Comparison of ENCODE assay signal across 27 cellular contexts in the genomic region with DNA sequence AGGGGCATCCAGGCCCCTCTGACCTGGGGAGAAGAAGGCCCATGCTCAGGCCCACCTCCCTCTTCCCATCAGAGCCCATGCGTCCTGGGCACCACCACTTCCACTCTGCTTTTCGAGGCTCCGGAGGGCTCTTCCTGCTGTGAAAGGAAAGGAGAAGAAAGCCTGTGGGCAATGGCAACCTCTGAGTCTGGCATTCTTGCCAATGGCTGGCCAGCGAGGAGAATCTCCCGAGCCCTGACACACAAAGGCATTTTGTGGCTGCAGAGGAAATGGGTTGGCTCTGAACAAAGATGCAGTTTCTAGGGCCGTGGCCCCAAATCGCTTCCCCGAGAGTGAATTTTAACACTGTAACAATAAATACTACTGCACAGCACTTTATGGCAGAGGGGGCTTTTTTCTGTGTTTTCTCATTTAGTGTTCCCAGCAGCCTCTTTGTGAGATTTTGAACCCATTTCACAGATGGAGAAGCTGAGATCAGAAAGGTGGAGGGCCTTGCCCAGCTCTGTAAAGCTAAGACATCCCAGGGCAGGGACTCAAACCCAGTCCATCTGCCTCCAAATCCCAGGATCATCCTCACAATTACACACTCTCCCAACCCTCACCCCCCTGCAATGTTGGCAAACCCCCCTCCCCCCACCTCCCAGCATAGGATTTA. TPM values are rescaled to one million over a fixed set of nuclear protein-coding genes. Genes with fewer than 3 reads are reported as not detected.
"Had no signal": no experiment of that assay in that cellular context is flagged by ENCODE, and none has a peak within 500 bp of the region (broad histone marks: within the 10 kb centered on the region; RNA-seq: fewer than 3 reads in every experiment).

No MANE protein-coding gene starts in this region.

- H2AFZ ChIP-seq: neural progenitor cell had no signal

- FAIRE-seq: islet of Langerhans, kidney, pancreas, small intestine had no signal

- ATAC-seq: left lung; lower lobe of right lung; natural killer cell; right cardiac atrium; stimulated activated memory B cell treated with anti-CD40 and anti-IgM and Interleukin-4, amounts not matched to agents 10 μg/mL and 1 μg/mL and 100 μg/mL, for 72 hours; stimulated activated naive CD8-positive, alpha-beta T cell treated with anti-CD3 and anti-CD28 coated beads, Interleukin-15, amount 100 ng/mL, for 72 hours had no signal

- H3K36me3 ChIP-seq: neural progenitor cell, pancreas, prostate gland, sigmoid colon, tibial nerve, vagina had no signal

- H3K9me3 Mint-ChIP-seq: immature natural killer cell; natural killer cell; nephron progenitor cell; neural progenitor cell; stimulated activated memory B cell treated with anti-CD40 and anti-IgM and Interleukin-4, amounts not matched to agents 10 μg/mL and 1 μg/mL and 100 μg/mL, for 72 hours; stimulated activated naive CD8-positive, alpha-beta T cell treated with anti-CD3 and anti-CD28 coated beads, Interleukin-15, amount 100 ng/mL, for 72 hours; type B pancreatic cell had no signal

- H3K4me1 Mint-ChIP-seq: immature natural killer cell; natural killer cell; stimulated activated memory B cell treated with anti-CD40 and anti-IgM and Interleukin-4, amounts not matched to agents 10 μg/mL and 1 μg/mL and 100 μg/mL, for 72 hours; stimulated activated naive CD8-positive, alpha-beta T cell treated with anti-CD3 and anti-CD28 coated beads, Interleukin-15, amount 100 ng/mL, for 72 hours had no signal

- H3K4me3 Mint-ChIP-seq: immature natural killer cell; natural killer cell; nephron progenitor cell; neural progenitor cell; stimulated activated memory B cell treated with anti-CD40 and anti-IgM and Interleukin-4, amounts not matched to agents 10 μg/mL and 1 μg/mL and 100 μg/mL, for 72 hours; stimulated activated naive CD8-positive, alpha-beta T cell treated with anti-CD3 and anti-CD28 coated beads, Interleukin-15, amount 100 ng/mL, for 72 hours; type B pancreatic cell had no signal

- H3K36me3 Mint-ChIP-seq: immature natural killer cell; natural killer cell; neural progenitor cell; stimulated activated memory B cell treated with anti-CD40 and anti-IgM and Interleukin-4, amounts not matched to agents 10 μg/mL and 1 μg/mL and 100 μg/mL, for 72 hours; type B pancreatic cell had no signal

- H3K4me1 ChIP-seq: left lung, lower lobe of right lung, sigmoid colon, tibial nerve, vagina had no signal

- H3K9ac ChIP-seq: neural progenitor cell had no signal

- H3K27me3 Mint-ChIP-seq: type B pancreatic cell had no signal

- H3K4me2 ChIP-seq: neural progenitor cell had no signal

- H3K27ac ChIP-seq: left lung, lower lobe of right lung, neural progenitor cell, prostate gland, sigmoid colon, spleen, tibial nerve, vagina had no signal

- H3K4me3 ChIP-seq: left lung, lower lobe of right lung, neural progenitor cell, pancreas, prostate gland, sigmoid colon, spleen, tibial nerve, vagina had no signal

- H3K9me3 ChIP-seq: left lung, lower lobe of right lung, pancreas, prostate gland, sigmoid colon, spleen, tibial nerve, vagina had no signal

- H3K27ac Mint-ChIP-seq: immature natural killer cell; natural killer cell; nephron progenitor cell; neural progenitor cell; stimulated activated memory B cell treated with anti-CD40 and anti-IgM and Interleukin-4, amounts not matched to agents 10 μg/mL and 1 μg/mL and 100 μg/mL, for 72 hours; stimulated activated naive CD8-positive, alpha-beta T cell treated with anti-CD3 and anti-CD28 coated beads, Interleukin-15, amount 100 ng/mL, for 72 hours had no signal

- DNase-seq: hypothalamus; immature natural killer cell; left colon; left lung; lower lobe of right lung; mammary epithelial cell; mesenchymal stem cell; natural killer cell; nephron progenitor cell; retina; right cardiac atrium; sigmoid colon; small intestine; spleen; stimulated activated CD4-positive, alpha-beta T cell treated with anti-CD3 and anti-CD28 coated beads, Interleukin-4, amount 100 ng/mL, for 24 hours; stimulated activated naive CD4-positive, alpha-beta T cell treated with Interleukin-2 at 50 U/mL for 16 hours; stimulated activated naive CD8-positive, alpha-beta T cell treated with anti-CD3 and anti-CD28 coated beads, Interleukin-15, amount 100 ng/mL, for 72 hours; substantia nigra had no signal

- H3K27me3 ChIP-seq: left lung, neural progenitor cell, pancreas, sigmoid colon, tibial nerve, vagina had no signal

RNA-seq across cellular contexts. Expression of gene TMEM51, which starts 35.7 kb away (rescaled TPM):
- total RNA-seq: natural killer cell had no signal
- polyA plus RNA-seq: immature natural killer cell had no signal
